8 cellular contexts compared by ENCODE assay signal in genomic region chrX:130340271-130340670, GRCh38. TPM values are rescaled to one million over a fixed set of nuclear protein-coding genes. Genes with fewer than 3 reads are reported as not detected.
DNase-seq lines count a peak whose midpoint lies in the region; ATAC-seq and TF ChIP-seq lines count a peak whose summit lies in the region.

No MANE protein-coding gene starts in this region.

- intact Hi-C loops in activated CD4-positive, alpha-beta T cell treated with anti-CD3 and anti-CD28 coated beads for 36 hours (cut with DNase I, micrococcal nuclease): loop anchor here (5.0 to 10.0 kb wide), 3 partner anchors 255 to 1472 kb away; partner anchors contain the start of gene ENOX2 (in 1 of the 2)
- intact Hi-C loops in activated B cell treated with CpG ODN at 0.5 μM for 24 hours (cut with micrococcal nuclease): no loop called here
- intact Hi-C loops in testis (cut with DNase I; ENCODE audit: low total_unique reads): no loop called here

- peaks cover 14% of the 10 kb centered on the region for H3K4me1 Mint-ChIP-seq in activated CD4-positive, alpha-beta T cell treated with anti-CD3 and anti-CD28 coated beads for 36 hours
- peaks cover 17% of the 10 kb centered on the region for H3K4me1 Mint-ChIP-seq in activated B cell treated with CpG ODN at 0.5 μM for 24 hours

- H3K9me3 ChIP-seq in iPS-20b (ENCODE audit: insufficient read depth, low read depth, low read length): no peaks in the 10 kb centered on the region
- H3K9me3 ChIP-seq in testis: no peaks in the 10 kb centered on the region

- H3K9ac ChIP-seq in iPS-20b (ENCODE audit: low read depth, low read length): peak overlapping the region; percentile 81; the same call in 1 of the 2 replicates

- H3K9me3 Mint-ChIP-seq in activated CD4-positive, alpha-beta T cell treated with anti-CD3 and anti-CD28 coated beads for 36 hours (ENCODE audit: low read depth): no peaks in the 10 kb centered on the region
- no peaks in the 10 kb centered on the region for H3K9me3 Mint-ChIP-seq in activated B cell treated with CpG ODN at 0.5 μM for 24 hours

- H3K36me3 Mint-ChIP-seq in activated CD4-positive, alpha-beta T cell treated with anti-CD3 and anti-CD28 coated beads for 36 hours (ENCODE audit: low read depth): no peaks in the 10 kb centered on the region
- H3K36me3 Mint-ChIP-seq in activated B cell treated with CpG ODN at 0.5 μM for 24 hours (ENCODE audit: low read depth): peaks cover 5% of the 10 kb centered on the region

- H3K36me3 ChIP-seq in iPS-20b (ENCODE audit: insufficient read depth, low read depth, low read length): no peaks in the 10 kb centered on the region
- H3K36me3 ChIP-seq in testis (ENCODE audit: low read depth, missing control alignments): no peaks in the 10 kb centered on the region

- DNase-seq in activated CD4-positive, alpha-beta T cell treated with anti-CD3 and anti-CD28 coated beads for 36 hours: no peak
- no peak for DNase-seq in activated CD4-positive, alpha-beta T cell treated with anti-CD3 and anti-CD28 coated beads, Interleukin-2, amount 50 U/mL, for 48 hours
- DNase-seq in activated B cell treated with CpG ODN at 0.5 μM for 24 hours (no peak), testis (no peak), nucleus accumbens (lab: John Stamatoyannopoulos, UW) (no peak)

- peak overlapping the region; percentile 83 for H3K4me3 ChIP-seq in iPS-20b (ENCODE audit: low read length)
- peak overlapping the region; percentile 58 to 74 for H3K4me3 ChIP-seq in testis

- no peak for TF ChIP-seq POLR2A in testis (IDR thresholded peaks at IDR 0.05)

- WGBS in testis, 2 donors: 4 to 6% methylated on average over 9 of the region's 9 CpGs

- H3K4me1 ChIP-seq in iPS-20b (ENCODE audit: insufficient read depth, low read length) (peaks cover 6% of the 10 kb centered on the region), testis (no peaks in the 10 kb centered on the region)

- no peak overlapping the region for H3K27ac ChIP-seq in iPS-20b (ENCODE audit: low read length)
- H3K27ac ChIP-seq in testis: no peak overlapping the region

- CTCF ChIA-PET in activated CD4-positive, alpha-beta T cell treated with anti-CD3 and anti-CD28 coated beads for 36 hours (lab: Charles Lee): interaction anchor here (0.5 to 0.9 kb wide), 2 partner anchors 219 to 252 kb away, joined by 3 read pairs; no protein-coding TSS in a partner anchor
- CTCF ChIA-PET in activated B cell treated with CpG ODN at 0.5 μM for 24 hours (lab: Charles Lee): no interaction called here

- ATAC-seq in activated CD4-positive, alpha-beta T cell treated with anti-CD3 and anti-CD28 coated beads for 36 hours: no peak
- no peak for ATAC-seq in activated B cell treated with CpG ODN at 0.5 μM for 24 hours (ENCODE audit: low read depth)
- no peak for ATAC-seq in GM18858 (IDR thresholded peaks at IDR 0.05; ENCODE audit: unreplicated experiment)
- no peak for ATAC-seq in HG02763 (IDR thresholded peaks at IDR 0.05; ENCODE audit: unreplicated experiment)

- H3K4me3 Mint-ChIP-seq in activated CD4-positive, alpha-beta T cell treated with anti-CD3 and anti-CD28 coated beads for 36 hours: peak overlapping the region; percentile 87
- peak overlapping the region; percentile 93 for H3K4me3 Mint-ChIP-seq in activated B cell treated with CpG ODN at 0.5 μM for 24 hours

- peak overlapping the region; percentile 68 for H3K27ac Mint-ChIP-seq in activated CD4-positive, alpha-beta T cell treated with anti-CD3 and anti-CD28 coated beads for 36 hours
- peak overlapping the region; percentile 76 for H3K27ac Mint-ChIP-seq in activated B cell treated with CpG ODN at 0.5 μM for 24 hours

- POLR2A ChIA-PET in activated CD4-positive, alpha-beta T cell treated with anti-CD3 and anti-CD28 coated beads for 36 hours (lab: Charles Lee): no interaction called here
- POLR2A ChIA-PET in activated B cell treated with CpG ODN at 0.5 μM for 24 hours (lab: Charles Lee): interaction anchor here (0.9 to 1.0 kb wide), 2 partner anchors 61 to 563 kb away, joined by 3 to 9 read pairs; partner anchors contain the start of genes ENOX2 and RBMX2

- TF ChIP-seq CTCF in activated B cell treated with CpG ODN at 0.5 μM for 24 hours (IDR thresholded peaks at IDR 0.05): no peak
- no peak for TF ChIP-seq CTCF in testis (IDR thresholded peaks at IDR 0.05)

- no peaks in the 10 kb centered on the region for H3K27me3 ChIP-seq in iPS-20b (ENCODE audit: insufficient read depth, low read length)
- no peaks in the 10 kb centered on the region for H3K27me3 ChIP-seq in testis

- no peaks in the 10 kb centered on the region for H3K27me3 Mint-ChIP-seq in activated CD4-positive, alpha-beta T cell treated with anti-CD3 and anti-CD28 coated beads for 36 hours
- H3K27me3 Mint-ChIP-seq in activated B cell treated with CpG ODN at 0.5 μM for 24 hours: no peaks in the 10 kb centered on the region

RNA-seq across cellular contexts. Expression of gene SLC25A14, which starts 0.6 kb away (rescaled TPM):
- total RNA-seq in activated CD4-positive, alpha-beta T cell treated with anti-CD3 and anti-CD28 coated beads for 36 hours: 10 to 100 TPM in 1 of 2 experiments, 1 to 10 TPM in 1; 9.6 to 11.0 TPM
- 12.2 and 13.8 TPM in 2 replicates for total RNA-seq in activated B cell treated with CpG ODN at 0.5 μM for 24 hours
- total RNA-seq in testis: 10 to 100 TPM; 15.2 to 19.2 TPM
- polyA plus RNA-seq in testis (ENCODE audit: insufficient read depth, low read depth, low replicate concordance): 16.8 TPM

RNA-seq across cellular contexts. Expression of gene GPR119, which starts 45.2 kb away (rescaled TPM):
- total RNA-seq in activated CD4-positive, alpha-beta T cell treated with anti-CD3 and anti-CD28 coated beads for 36 hours: not detected
- total RNA-seq in activated B cell treated with CpG ODN at 0.5 μM for 24 hours (not detected in 2 replicates), testis (under 1 TPM; 0.50 to 0.55 TPM)
- not detected for polyA plus RNA-seq in testis (ENCODE audit: insufficient read depth, low read depth, low replicate concordance)

Comparison
In these comparisons a context has a peak if more than half of its experiments do, and no peak if none do; other contexts are left out.
1. intact Hi-C loops: an anchor here in activated CD4-positive, alpha-beta T cell treated with anti-CD3 and anti-CD28 coated beads for 36 hours (5.0 to 10.0 kb wide); none called in activated B cell treated with CpG ODN at 0.5 μM for 24 hours and testis.